In genomic region chr1:47229031-47229831, GRCh38 we compare ENCODE assay signal across 14 cellular contexts. TPM values are rescaled to one million over a fixed set of nuclear protein-coding genes. Genes with fewer than 3 reads are reported as not detected.
DNase-seq lines count a peak whose midpoint lies in the region; ATAC-seq and TF ChIP-seq lines count a peak whose summit lies in the region.
"Had no signal": no experiment of that assay in that cellular context is flagged by ENCODE, and none has a peak within 500 bp of the region (broad histone marks: within the 10 kb centered on the region; RNA-seq: fewer than 3 reads in every experiment).

No MANE protein-coding gene starts in this region.

- H3K27me3 ChIP-seq in right cardiac atrium (ENCODE audit: control insufficient read depth, insufficient read depth) (no peaks in the 10 kb centered on the region), parathyroid adenoma (ENCODE audit: control insufficient read depth, insufficient read depth, low read length) (peaks cover 20% of the 10 kb centered on the region)

- ATAC-seq in right cardiac atrium, result peak in 1 of 2 donors; percentile 4
- no peak for ATAC-seq in HG03520 (IDR thresholded peaks at IDR 0.05; ENCODE audit: unreplicated experiment)
- ATAC-seq in HG03432 (IDR thresholded peaks at IDR 0.05; ENCODE audit: unreplicated experiment), result no peak

- H3K9me3 ChIP-seq in right cardiac atrium (ENCODE audit: control insufficient read depth, low read length), result no peaks in the 10 kb centered on the region
- no peaks in the 10 kb centered on the region for H3K9me3 ChIP-seq in parathyroid adenoma (ENCODE audit: control insufficient read depth, low read length)
- H3K9me3 ChIP-seq: colonic mucosa, SJCRH30 had no signal

- peak; percentile 52 for DNase-seq in ELF-1 (ENCODE audit: low read depth, low spot score)
- peak; percentile 76 for DNase-seq in UCSD-AML1 (lab: John Stamatoyannopoulos, UW; ENCODE audit: unreplicated experiment)
- peak in 1 of 3 donors; percentile 45 for DNase-seq in right cardiac atrium
- DNase-seq in NK-92 (lab: John Stamatoyannopoulos, UW; ENCODE audit: unreplicated experiment), result no peak
- DNase-seq in HPDE6-E6E7 (ENCODE audit: extremely low spot score), result no peak
- DNase-seq: activated naive CD4-positive, alpha-beta T cell; colonic mucosa; NCI-H446 treated with DMSO at 0.1 percent for 48 hours; occipital lobe; SJCRH30 had no signal

- 13% methylated on average over 35 of the region's 35 CpGs for whole genome bisulfite sequencing in right cardiac atrium

- no peak overlapping the region for H3K4me2 ChIP-seq in parathyroid adenoma (ENCODE audit: low read length)

- H2AFZ ChIP-seq in parathyroid adenoma, result no peak overlapping the region

- H3K27ac ChIP-seq in right cardiac atrium (ENCODE audit: low read length), result peak overlapping the region; percentile 87
- peak overlapping the region; percentile 61 for H3K27ac ChIP-seq in parathyroid adenoma
- H3K27ac ChIP-seq: colonic mucosa, SJCRH30 had no signal

- no peak for TF ChIP-seq CTCF in parathyroid adenoma (IDR thresholded peaks at IDR 0.05)

- H3K4me1 ChIP-seq in right cardiac atrium (ENCODE audit: control insufficient read depth, insufficient read depth, low read length) (peaks cover 2% of the 10 kb centered on the region), parathyroid adenoma (no peaks in the 10 kb centered on the region)
- H3K4me1 ChIP-seq: SJCRH30 had no signal

- no peaks in the 10 kb centered on the region for H3K79me2 ChIP-seq in parathyroid adenoma

- H3K9ac ChIP-seq in parathyroid adenoma, result no peak overlapping the region

- peak overlapping the region; percentile 47 for H3K4me3 ChIP-seq in right cardiac atrium (ENCODE audit: low read length)
- H3K4me3 ChIP-seq in parathyroid adenoma (ENCODE audit: low read depth, low read length), result peak overlapping the region; percentile 24
- H3K4me3 ChIP-seq: colonic mucosa, SJCRH30 had no signal

- intact Hi-C loops in right cardiac atrium (cut with DNase I), result no loop called here

- no peaks in the 10 kb centered on the region for H3K36me3 ChIP-seq in parathyroid adenoma (ENCODE audit: control insufficient read depth, insufficient read depth, low read length)
- H3K36me3 ChIP-seq: colonic mucosa, SJCRH30 had no signal

RNA-seq across cellular contexts. Expression of gene TAL1, which starts 2.8 kb away (rescaled TPM):
- total RNA-seq in right cardiac atrium, result 1 to 10 TPM; 3.6 to 3.9 (median 3.9) TPM
- polyA plus RNA-seq in right cardiac atrium, result 3.3 TPM
- polyA plus RNA-seq: BJ had no signal

RNA-seq across cellular contexts. Expression of gene PDZK1IP1, which starts 39.4 kb away (rescaled TPM):
- under 1 TPM in 1 of 4 donors, not detected in 3; 0.48 TPM for total RNA-seq in right cardiac atrium
- 0.23 TPM for polyA plus RNA-seq in right cardiac atrium
- total RNA-seq: occipital lobe, SJCRH30 had no signal
- polyA plus RNA-seq: BJ had no signal

Comparison
In these comparisons a context has a peak if more than half of its experiments do, and no peak if none do; other contexts are left out.
1. DNase-seq: peak in ELF-1 (single experiment) and UCSD-AML1 (single experiment); none in NK-92 (single experiment) and HPDE6-E6E7 (single experiment).